Comparison of ENCODE assay signal across 21 cellular contexts in the genomic region with DNA sequence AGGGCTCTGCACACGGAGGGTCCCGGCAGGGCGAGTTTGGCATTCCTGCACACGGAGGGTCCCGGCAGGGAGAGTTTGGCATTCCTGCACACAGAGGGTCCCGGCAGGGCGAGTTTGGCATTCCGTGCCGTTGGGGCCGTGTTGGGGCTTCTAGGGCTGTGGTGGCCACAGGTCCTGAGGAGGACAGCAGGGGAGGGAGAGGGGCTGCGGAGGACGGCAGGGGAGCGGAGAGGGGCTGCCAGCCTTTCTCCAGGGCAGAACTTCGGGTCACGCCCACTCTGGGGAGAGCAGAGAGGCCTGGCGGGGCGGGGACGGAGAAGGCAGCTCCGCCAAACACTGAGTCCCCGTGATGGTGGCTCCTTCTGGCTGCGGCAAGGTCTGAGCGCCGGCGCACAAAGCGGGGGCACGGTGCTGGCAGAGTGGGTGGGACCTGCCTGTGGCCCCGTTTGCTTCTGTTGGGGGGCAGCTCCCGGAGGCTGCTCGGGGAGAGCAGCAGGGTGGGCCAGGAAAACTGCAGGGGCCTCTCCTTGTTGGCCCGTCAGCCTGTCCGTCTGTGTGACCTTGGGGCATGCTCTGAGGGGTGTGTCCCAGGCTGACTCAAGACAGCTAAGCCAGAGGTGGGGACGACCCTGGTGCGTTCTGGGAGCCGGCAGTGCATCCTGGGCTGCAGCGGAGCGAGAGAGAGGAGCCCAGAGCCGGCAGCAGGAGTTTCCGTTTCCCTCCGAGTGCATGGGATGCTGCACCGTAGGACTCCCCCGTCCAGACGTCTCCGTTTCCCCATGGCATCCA.
DNase-seq lines count a peak whose midpoint lies in the region; ATAC-seq and TF ChIP-seq lines count a peak whose summit lies in the region.
"Had no signal": no experiment of that assay in that cellular context is flagged by ENCODE, and none has a peak within 500 bp of the region (broad histone marks: within the 10 kb centered on the region; RNA-seq: fewer than 3 reads in every experiment).

No MANE protein-coding gene starts in this region.

- intact Hi-C loops in activated CD4-positive, alpha-beta memory T cell treated with anti-CD3 and anti-CD28 coated beads for 36 hours (cut with micrococcal nuclease) = no loop called here

- H3K27me3 ChIP-seq in iPS DF 6.9 (ENCODE audit: control insufficient read depth, insufficient read depth, low read length) (peaks cover 11% of the 10 kb centered on the region), neural progenitor cell (peaks cover 96% of the 10 kb centered on the region)
- H3K27me3 ChIP-seq: body of pancreas, neutrophil, upper lobe of left lung had no signal

- H3K4me3 Mint-ChIP-seq in WTC11 (peak overlapping the region; percentile 59), neural progenitor cell (peak overlapping the region; percentile 69)
- H3K4me3 Mint-ChIP-seq in activated CD4-positive, alpha-beta memory T cell treated with anti-CD3 and anti-CD28 coated beads for 36 hours = no peak overlapping the region
- H3K4me3 Mint-ChIP-seq: activated CD8-positive, alpha-beta T cell treated with anti-CD3 and anti-CD28 coated beads, Interleukin-2, amount 10 ng/mL, durations not matched to agents 7 days and 5 days; activated naive CD4-positive, alpha-beta T cell treated with anti-CD3 and anti-CD28 coated beads, Interleukin-2, amount 50 U/mL, for 24 hours; activated T-cell treated with anti-CD3 and anti-CD28 coated beads, Interleukin-2, amount 50 U/mL, for 4 hours; CD8-positive, alpha-beta T cell; dendritic cell treated with granulocyte-macrophage colony-stimulating factor and Interleukin-4, amounts not matched to agents 40 ng/mL and 50 ng/mL, for 4 days; stimulated activated effector memory CD8-positive, alpha-beta T cell treated with anti-CD3 and anti-CD28 coated beads, Interleukin-12 subunit alpha, Interleukin-12 subunit beta, amount 100 ng/mL, for 72 hours had no signal

- CTCF ChIA-PET in WTC11 (lab: Charles Lee) = interaction anchor here (0.6 to 2.1 kb wide), 7 partner anchors 11 to 136 kb away, joined by 3 to 16 read pairs (median 6); no protein-coding TSS in a partner anchor
- CTCF ChIA-PET in activated CD4-positive, alpha-beta memory T cell treated with anti-CD3 and anti-CD28 coated beads for 36 hours (lab: Charles Lee) = no interaction called here

- H3K27ac ChIP-seq in iPS DF 6.9 (ENCODE audit: low read length) (no peak overlapping the region), neural progenitor cell (no peak overlapping the region), coronary artery (no peak overlapping the region)
- H3K27ac ChIP-seq: body of pancreas, epithelial cell of prostate, neutrophil, upper lobe of left lung had no signal

- no peaks in the 10 kb centered on the region for H3K79me2 ChIP-seq in neural progenitor cell (ENCODE audit: low read depth)

- H3K36me3 ChIP-seq in ES-I3 (ENCODE audit: insufficient read depth, low read length) = no peaks in the 10 kb centered on the region
- H3K36me3 ChIP-seq in iPS DF 6.9 (ENCODE audit: control insufficient read depth, insufficient read depth, low read length) = no peaks in the 10 kb centered on the region
- H3K36me3 ChIP-seq in neural progenitor cell = no peaks in the 10 kb centered on the region

- H3K4me2 ChIP-seq in neural progenitor cell = peak overlapping the region; percentile 82

- POLR2A ChIA-PET in WTC11 (lab: Charles Lee) = interaction anchor here (0.6 to 1.4 kb wide), 3 partner anchors 9 to 135 kb away, joined by 3 to 5 read pairs (median 4); no protein-coding TSS in a partner anchor
- POLR2A ChIA-PET in activated CD4-positive, alpha-beta memory T cell treated with anti-CD3 and anti-CD28 coated beads for 36 hours (lab: Charles Lee) = no interaction called here

- ATAC-seq in WTC11 (peak; percentile 80), GM19023 (IDR thresholded peaks at IDR 0.05; ENCODE audit: unreplicated experiment) (no peak), GM21390 (IDR thresholded peaks at IDR 0.05; ENCODE audit: unreplicated experiment) (no peak)
- ATAC-seq: activated CD8-positive, alpha-beta T cell treated with anti-CD3 and anti-CD28 coated beads, Interleukin-2, amount 10 ng/mL, durations not matched to agents 7 days and 5 days; activated T-cell treated with anti-CD3 and anti-CD28 coated beads, Interleukin-2, amount 50 U/mL, for 4 hours; body of pancreas; CD8-positive, alpha-beta T cell had no signal

- H3K4me3 ChIP-seq in iPS DF 6.9 (ENCODE audit: low read length) (peak overlapping the region; percentile 31; the same call in 1 of the 2 replicates), neural progenitor cell (peak overlapping the region; percentile 45), coronary artery (no peak overlapping the region)
- H3K4me3 ChIP-seq: body of pancreas, upper lobe of left lung had no signal

- TF ChIP-seq CTCF in WTC11 (IDR thresholded peaks at IDR 0.05) (no peak), neural progenitor cell (IDR thresholded peaks at IDR 0.05) (no peak), coronary artery (IDR thresholded peaks at IDR 0.05) (no peak)

- no CpG with 5 or more reads among the region's 43 CpGs for WGBS in iPS DF 6.9 (ENCODE audit: insufficient coverage, insufficient read length)

- H3K27ac Mint-ChIP-seq in WTC11 = no peak overlapping the region
- no peak overlapping the region for H3K27ac Mint-ChIP-seq in neural progenitor cell
- H3K27ac Mint-ChIP-seq in activated CD4-positive, alpha-beta memory T cell treated with anti-CD3 and anti-CD28 coated beads for 36 hours = no peak overlapping the region
- H3K27ac Mint-ChIP-seq: activated CD8-positive, alpha-beta T cell treated with anti-CD3 and anti-CD28 coated beads, Interleukin-2, amount 10 ng/mL, durations not matched to agents 7 days and 5 days; activated naive CD4-positive, alpha-beta T cell treated with anti-CD3 and anti-CD28 coated beads, Interleukin-2, amount 50 U/mL, for 24 hours; CD8-positive, alpha-beta T cell; dendritic cell treated with granulocyte-macrophage colony-stimulating factor and Interleukin-4, amounts not matched to agents 40 ng/mL and 50 ng/mL, for 4 days; stimulated activated effector memory CD8-positive, alpha-beta T cell treated with anti-CD3 and anti-CD28 coated beads, Interleukin-12 subunit alpha, Interleukin-12 subunit beta, amount 100 ng/mL, for 72 hours had no signal

- H3K4me1 ChIP-seq in ES-I3 (ENCODE audit: insufficient read depth, low read length) (no peaks in the 10 kb centered on the region; the same call in 1 of the 2 replicates), iPS DF 6.9 (ENCODE audit: control insufficient read depth, insufficient read depth, low read length) (no peaks in the 10 kb centered on the region), neural progenitor cell (peaks cover 21% of the 10 kb centered on the region)
- H3K4me1 ChIP-seq: upper lobe of left lung had no signal

- H3F3A ChIP-seq in neural progenitor cell (ENCODE audit: low read depth) = peaks cover 10% of the 10 kb centered on the region

- H3K4me1 Mint-ChIP-seq in WTC11 (peaks cover 3% of the 10 kb centered on the region; the same call in 1 of the 2 replicates), neural progenitor cell (peaks cover 21% of the 10 kb centered on the region)
- no peaks in the 10 kb centered on the region for H3K4me1 Mint-ChIP-seq in activated CD4-positive, alpha-beta memory T cell treated with anti-CD3 and anti-CD28 coated beads for 36 hours (ENCODE audit: low read depth)
- H3K4me1 Mint-ChIP-seq: activated naive CD4-positive, alpha-beta T cell treated with anti-CD3 and anti-CD28 coated beads, Interleukin-2, amount 50 U/mL, for 24 hours; stimulated activated effector memory CD8-positive, alpha-beta T cell treated with anti-CD3 and anti-CD28 coated beads, Interleukin-12 subunit alpha, Interleukin-12 subunit beta, amount 100 ng/mL, for 72 hours had no signal

- no peaks in the 10 kb centered on the region for H3K36me3 Mint-ChIP-seq in WTC11
- H3K36me3 Mint-ChIP-seq in neural progenitor cell = no peaks in the 10 kb centered on the region
- no peaks in the 10 kb centered on the region for H3K36me3 Mint-ChIP-seq in activated CD4-positive, alpha-beta memory T cell treated with anti-CD3 and anti-CD28 coated beads for 36 hours

- peaks cover 28% of the 10 kb centered on the region for H4K20me1 ChIP-seq in neural progenitor cell (ENCODE audit: low read depth)

- H3K9me3 ChIP-seq in ES-I3 (ENCODE audit: control insufficient read depth, insufficient read depth, low read length) = no peaks in the 10 kb centered on the region
- no peaks in the 10 kb centered on the region for H3K9me3 ChIP-seq in iPS DF 6.9 (ENCODE audit: control insufficient read depth, insufficient read depth, low read length)
- no peaks in the 10 kb centered on the region for H3K9me3 ChIP-seq in neural progenitor cell (ENCODE audit: low read depth)
- H3K9me3 ChIP-seq: body of pancreas, neutrophil, upper lobe of left lung had no signal

- H3K9ac ChIP-seq in ES-I3 (ENCODE audit: low read depth, low read length) (peak overlapping the region; percentile 51), neural progenitor cell (no peak overlapping the region)

- DNase-seq in WTC11 (ENCODE audit: low spot score) (peak; percentile 66), iPS DF 6.9 (ENCODE audit: low read depth, low spot score) (no peak), neural progenitor cell (ENCODE audit: low spot score) (peak; percentile 82), coronary artery (ENCODE audit: low spot score) (no peak)
- DNase-seq in activated CD4-positive, alpha-beta memory T cell treated with anti-CD3 and anti-CD28 coated beads for 36 hours = no peak
- DNase-seq: activated CD8-positive, alpha-beta T cell treated with anti-CD3 and anti-CD28 coated beads, Interleukin-2, amount 10 ng/mL, durations not matched to agents 7 days and 5 days; activated T-cell treated with anti-CD3 and anti-CD28 coated beads, Interleukin-2, amount 50 U/mL, for 4 hours; body of pancreas; CD8-positive, alpha-beta T cell; DND-41; NCI-H2029 treated with DMSO at 0.1 percent for 48 hours; SIG-M5; upper lobe of left lung had no signal

- H3K27me3 Mint-ChIP-seq in WTC11 (ENCODE audit: low read depth) (peaks cover 76% of the 10 kb centered on the region), neural progenitor cell (ENCODE audit: insufficient read depth, low read depth) (peaks cover 16% of the 10 kb centered on the region)
- H3K27me3 Mint-ChIP-seq in activated CD4-positive, alpha-beta memory T cell treated with anti-CD3 and anti-CD28 coated beads for 36 hours = no peaks in the 10 kb centered on the region
- H3K27me3 Mint-ChIP-seq: activated naive CD4-positive, alpha-beta T cell treated with anti-CD3 and anti-CD28 coated beads, Interleukin-2, amount 50 U/mL, for 24 hours; dendritic cell treated with granulocyte-macrophage colony-stimulating factor and Interleukin-4, amounts not matched to agents 40 ng/mL and 50 ng/mL, for 4 days had no signal

- H3K9me3 Mint-ChIP-seq in WTC11 = no peaks in the 10 kb centered on the region
- no peaks in the 10 kb centered on the region for H3K9me3 Mint-ChIP-seq in neural progenitor cell
- no peaks in the 10 kb centered on the region for H3K9me3 Mint-ChIP-seq in activated CD4-positive, alpha-beta memory T cell treated with anti-CD3 and anti-CD28 coated beads for 36 hours
- H3K9me3 Mint-ChIP-seq: activated naive CD4-positive, alpha-beta T cell treated with anti-CD3 and anti-CD28 coated beads, Interleukin-2, amount 50 U/mL, for 24 hours; activated T-cell treated with anti-CD3 and anti-CD28 coated beads, Interleukin-2, amount 50 U/mL, for 4 hours; CD8-positive, alpha-beta T cell; dendritic cell treated with granulocyte-macrophage colony-stimulating factor and Interleukin-4, amounts not matched to agents 40 ng/mL and 50 ng/mL, for 4 days; stimulated activated effector memory CD8-positive, alpha-beta T cell treated with anti-CD3 and anti-CD28 coated beads, Interleukin-12 subunit alpha, Interleukin-12 subunit beta, amount 100 ng/mL, for 72 hours had no signal

- H2AFZ ChIP-seq in neural progenitor cell (replicated peaks) = no peak overlapping the region

Comparison
In these comparisons a context has a peak if more than half of its experiments do, and no peak if none do; other contexts are left out.
1. DNase-seq: peak in WTC11 (single experiment) and neural progenitor cell (single experiment); none in iPS DF 6.9 (single experiment), coronary artery (single experiment) and activated CD4-positive, alpha-beta memory T cell treated with anti-CD3 and anti-CD28 coated beads for 36 hours (single experiment).